Comparison of ENCODE assay signal across 17 cellular contexts in genomic region chr4:30726090-30726668, GRCh38. TPM values are rescaled to one million over a fixed set of nuclear protein-coding genes. Genes with fewer than 3 reads are reported as not detected.
DNase-seq lines count a peak whose midpoint lies in the region; ATAC-seq, FAIRE-seq and TF ChIP-seq lines count a peak whose summit lies in the region.
"Had no signal": no experiment of that assay in that cellular context is flagged by ENCODE, and none has a peak within 500 bp of the region (broad histone marks: within the 10 kb centered on the region; RNA-seq: fewer than 3 reads in every experiment).

No MANE protein-coding gene starts in this region.

- H3K9me1 ChIP-seq in keratinocyte (ENCODE audit: control insufficient read depth, extremely low read depth, insufficient read depth, low read length): no peaks in the 10 kb centered on the region

- H3K27ac Mint-ChIP-seq in astrocyte (ENCODE audit: unreplicated experiment): no peak overlapping the region
- H3K27ac Mint-ChIP-seq: activated CD8-positive, alpha-beta memory T cell treated with anti-CD3 and anti-CD28 coated beads, Interleukin-2, amount 10 ng/mL, durations not matched to agents 7 days and 5 days; WTC11 had no signal

- H4K20me1 ChIP-seq in astrocyte (ENCODE audit: insufficient read depth, low read length): peaks cover 33% of the 10 kb centered on the region
- H4K20me1 ChIP-seq in keratinocyte (ENCODE audit: control insufficient read depth, extremely low read depth, insufficient read depth, low read length): peaks cover 3% of the 10 kb centered on the region

- H3K27ac ChIP-seq in heart right ventricle: peak overlapping the region in 1 of 10 donors; percentile 18
- no peak overlapping the region for H3K27ac ChIP-seq in astrocyte (ENCODE audit: low read depth, low read length)
- peak overlapping the region; percentile 19 for H3K27ac ChIP-seq in keratinocyte (ENCODE audit: control insufficient read depth, insufficient read depth, low read length)
- H3K27ac ChIP-seq: lower lobe of right lung, ovary, suprapubic skin had no signal

- DNase-seq in heart right ventricle (no peak), Right ventricle myocardium superior (no peak), astrocyte (ENCODE audit: low read depth) (no peak), keratinocyte (ENCODE audit: low read depth, low spot score) (no peak), urothelium cell line (ENCODE audit: low spot score) (no peak)
- no peak for DNase-seq in activated CD4-positive, CD25-positive, alpha-beta regulatory T cell (lab: John Stamatoyannopoulos, UW)
- DNase-seq: activated CD8-positive, alpha-beta memory T cell treated with anti-CD3 and anti-CD28 coated beads, Interleukin-2, amount 10 ng/mL, durations not matched to agents 7 days and 5 days; central memory CD4-positive, alpha-beta T cell; lower lobe of right lung; NCI-H2081 treated with DMSO at 0.1 percent for 48 hours; OCI-M1; ovary; stimulated activated CD4-positive, alpha-beta T cell treated with anti-CD3 and anti-CD28 coated beads, Interleukin-12 subunit alpha, Interleukin-12 subunit beta, amount 100 ng/mL, for 4 hours had no signal

- H3K36me3 Mint-ChIP-seq in astrocyte (ENCODE audit: low read depth, unreplicated experiment): peaks cover 3% of the 10 kb centered on the region
- H3K36me3 Mint-ChIP-seq: WTC11 had no signal

- peaks cover 78% of the 10 kb centered on the region for H3K79me2 ChIP-seq in astrocyte (ENCODE audit: insufficient read depth, low read length)
- H3K79me2 ChIP-seq in keratinocyte (ENCODE audit: control insufficient read depth, insufficient read depth, low read length): peaks cover 96% of the 10 kb centered on the region

- H3K4me1 Mint-ChIP-seq in astrocyte (ENCODE audit: low read depth, unreplicated experiment): peaks cover 18% of the 10 kb centered on the region
- H3K4me1 Mint-ChIP-seq: activated CD8-positive, alpha-beta memory T cell treated with anti-CD3 and anti-CD28 coated beads, Interleukin-2, amount 10 ng/mL, durations not matched to agents 7 days and 5 days had no signal

- WGBS in heart right ventricle, 2 donors: 32 to 40% methylated on average over 2 of the region's 2 CpGs

- peak overlapping the region; percentile 100 for H3K4me2 ChIP-seq in astrocyte (ENCODE audit: low read length)
- H3K4me2 ChIP-seq in keratinocyte (ENCODE audit: control insufficient read depth, extremely low read depth, insufficient read depth, low read depth, low read length): peak overlapping the region; percentile 89

- H3K9me3 ChIP-seq in heart right ventricle (no peaks in the 10 kb centered on the region), astrocyte (ENCODE audit: insufficient read depth, low read depth, low read length) (no peaks in the 10 kb centered on the region), keratinocyte (ENCODE audit: control insufficient read depth, low read depth, low read length) (no peaks in the 10 kb centered on the region)
- H3K9me3 ChIP-seq: lower lobe of right lung, ovary, suprapubic skin had no signal

- H3K4me3 ChIP-seq in heart right ventricle (peak overlapping the region in 7 of 10 donors; percentile 39 to 79 (median 61)), astrocyte (ENCODE audit: insufficient read depth, low read depth, low read length) (peak overlapping the region; percentile 37), keratinocyte (ENCODE audit: control insufficient read depth in 2 of 3, extremely low read depth in 1 of 3, insufficient read depth in 2 of 3, low read depth in 1 of 3, low read length in 3 of 3) (peak overlapping the region; percentile 57 to 77 (median 76))
- H3K4me3 ChIP-seq: lower lobe of right lung, ovary, suprapubic skin had no signal

- H3K9me3 Mint-ChIP-seq in astrocyte (ENCODE audit: unreplicated experiment): peaks cover 3% of the 10 kb centered on the region
- H3K9me3 Mint-ChIP-seq: WTC11 had no signal

- no peak overlapping the region for H2AFZ ChIP-seq in astrocyte (ENCODE audit: low read depth, low read length)
- H2AFZ ChIP-seq in keratinocyte (ENCODE audit: control insufficient read depth, low read length): no peak overlapping the region

- intact Hi-C loops in heart right ventricle (cut with DNase I) (loop anchor here in 1 of 10 donors (10.0 kb wide), 1 partner anchor 299 kb away; no protein-coding TSS in a partner anchor), Right ventricle myocardium superior (cut with DNase I) (no loop called here)

- no peaks in the 10 kb centered on the region for H3K36me3 ChIP-seq in heart right ventricle
- H3K36me3 ChIP-seq in astrocyte (ENCODE audit: insufficient read depth, low read length): no peaks in the 10 kb centered on the region
- peaks cover 2 to 6% of the 10 kb centered on the region in 2 experiments for H3K36me3 ChIP-seq in keratinocyte (ENCODE audit: control insufficient read depth in 2 of 2, extremely low read depth in 1 of 2, insufficient read depth in 2 of 2, low read length in 2 of 2)
- H3K36me3 ChIP-seq: lower lobe of right lung, ovary, suprapubic skin had no signal

- no peak for FAIRE-seq in astrocyte (lab: Jason Lieb, UNC)
- peak; percentile 39 for FAIRE-seq in keratinocyte (lab: Jason Lieb, UNC)
- FAIRE-seq in urothelium cell line (lab: Jason Lieb, UNC): peak; percentile 94

- TF ChIP-seq CTCF in heart right ventricle (IDR thresholded peaks at IDR 0.05) (no peak), astrocyte (IDR thresholded peaks at IDR 0.05; ENCODE audit: insufficient read depth, low read depth, low read length) (no peak), keratinocyte (optimal IDR thresholded peaks at IDR 0.05 in 1 of 3, IDR thresholded peaks at IDR 0.05 in 1 of 3, conservative IDR thresholded peaks at IDR 0.05 in 1 of 3; ENCODE audit: extremely low read depth in 1 of 3, insufficient read depth in 2 of 3, low read length in 3 of 3) (no peak)

- ATAC-seq in heart right ventricle: no peak
- no peak for ATAC-seq in Right ventricle myocardium superior (ENCODE audit: poor library complexity)
- no peak for ATAC-seq in HG03460 (IDR thresholded peaks at IDR 0.05; ENCODE audit: unreplicated experiment)
- no peak for ATAC-seq in GM19035 (IDR thresholded peaks at IDR 0.05; ENCODE audit: unreplicated experiment)
- ATAC-seq: activated CD8-positive, alpha-beta memory T cell treated with anti-CD3 and anti-CD28 coated beads, Interleukin-2, amount 10 ng/mL, durations not matched to agents 7 days and 5 days; lower lobe of right lung; WTC11 had no signal

- peaks cover 0 to 12% (median 5%) of the 10 kb centered on the region in 9 donors for H3K4me1 ChIP-seq in heart right ventricle
- peaks cover 21% of the 10 kb centered on the region for H3K4me1 ChIP-seq in astrocyte (ENCODE audit: insufficient read depth, low read length)
- H3K4me1 ChIP-seq in keratinocyte (ENCODE audit: control insufficient read depth, extremely low read depth, insufficient read depth, low read length): peaks cover 27% of the 10 kb centered on the region

- H3K9ac ChIP-seq in astrocyte (ENCODE audit: low read length) (peak overlapping the region; percentile 3), keratinocyte (ENCODE audit: control insufficient read depth, extremely low read depth, insufficient read depth, low read length) (peak overlapping the region; percentile 34)

- H3K27me3 Mint-ChIP-seq in astrocyte (ENCODE audit: low read depth, unreplicated experiment): peaks cover 9% of the 10 kb centered on the region

- H3K4me3 Mint-ChIP-seq in astrocyte (ENCODE audit: unreplicated experiment): peak overlapping the region; percentile 78
- H3K4me3 Mint-ChIP-seq: activated CD8-positive, alpha-beta memory T cell treated with anti-CD3 and anti-CD28 coated beads, Interleukin-2, amount 10 ng/mL, durations not matched to agents 7 days and 5 days; WTC11 had no signal

- dilution Hi-C loops in keratinocyte (cut with MboI; ENCODE audit: extremely low pct_ligation_motif_present, low sequenced_read_pairs): no loop called here

- H3K27me3 ChIP-seq in heart right ventricle (peaks cover 0 to 34% (median 31%) of the 10 kb centered on the region in 7 donors), astrocyte (ENCODE audit: insufficient read depth, low read length) (no peaks in the 10 kb centered on the region), keratinocyte (ENCODE audit: control insufficient read depth, extremely low read depth, insufficient read depth, low read length) (no peaks in the 10 kb centered on the region)
- H3K27me3 ChIP-seq: ovary had no signal

RNA-seq across cellular contexts. Expression of gene PCDH7, which starts 6.0 kb away (rescaled TPM):
- total RNA-seq in heart right ventricle (100 to 1,000 TPM in 4 of 10 donors, 10 to 100 TPM in 6; 13.4 to 164 (median 78.6) TPM), Right ventricle myocardium superior (18.7 TPM), astrocyte (40.8 and 45.4 TPM in 2 replicates)
- polyA plus RNA-seq in heart right ventricle (10 to 100 TPM in 1 of 2 donors, 1 to 10 TPM in 1; 9.4 to 12.2 TPM), keratinocyte (28.1 to 38.5 TPM (median 30.1 TPM) in 3 replicates)
- polyA plus RNA-seq in keratinocyte (2011; ENCODE audit: low read depth): 7.7 TPM
- 11.5 and 14.8 TPM in 2 replicates for polyA plus RNA-seq in keratinocyte (2011; cell fraction: cytosol; rRNA removed)
- polyA plus RNA-seq in keratinocyte (2011; cell fraction: nucleus; rRNA removed): 66.4 and 68.4 TPM in 2 replicates
- 8.7 and 30.7 TPM in 2 replicates for polyA plus RNA-seq in keratinocyte (2012; ENCODE audit: low replicate concordance)
- polyA minus RNA-seq in keratinocyte: 88.0 to 111 TPM (median 93.2 TPM) in 3 replicates
- 32.0 TPM for polyA minus RNA-seq in keratinocyte (2011; cell fraction: cytosol; rRNA and poly(A)+ RNA removed)
- polyA minus RNA-seq in keratinocyte (2011; cell fraction: nucleus; rRNA and poly(A)+ RNA removed): 131 and 201 TPM in 2 replicates
- total RNA-seq: activated CD8-positive, alpha-beta memory T cell treated with anti-CD3 and anti-CD28 coated beads, Interleukin-2, amount 10 ng/mL, durations not matched to agents 7 days and 5 days had no signal
